Comparison of ENCODE assay signal across 1 cellular context in genomic region chr10:96512997-96513685, GRCh38.
TF ChIP-seq lines count a peak whose summit lies in the region.

No MANE protein-coding gene starts in this region.

TF ChIP-seq in HCT116, 20 proteins besides CTCF, POLR2A, EP300 and RAD21 (continued from another document):
- no peak for TF ChIP-seq ZBTB33 (IDR thresholded peaks at IDR 0.05; ENCODE audit: extremely low read depth, insufficient replicate concordance, low read length)
- TF ChIP-seq ELF1 (IDR thresholded peaks at IDR 0.05; ENCODE audit: borderline replicate concordance, low read depth): no peak
- TF ChIP-seq JUND (IDR thresholded peaks at IDR 0.05): no peak
